Comparison of ENCODE assay signal across 1 cellular context in genomic region chr20:17685168-17685567, GRCh38.
TF ChIP-seq lines count a peak whose summit lies in the region.

No MANE protein-coding gene starts in this region.

TF ChIP-seq in HepG2, 621 proteins besides CTCF, POLR2A, EP300 and RAD21:
- TF ChIP-seq PCBP2 (optimal IDR thresholded peaks at IDR 0.05; ENCODE audit: low read depth, low read length, poor library complexity, severe bottlenecking) (peak; percentile 99), SETDB1 (CRISPR knock-in tag; IDR thresholded peaks at IDR 0.05; ENCODE audit: borderline replicate concordance) (no peak), CAMTA2 (CRISPR knock-in tag; IDR thresholded peaks at IDR 0.05; ENCODE audit: borderline replicate concordance) (0 out of 2 replicates have a peak, but pooled peaks have one; percentile 12), HNRNPK (IDR thresholded peaks at IDR 0.05; ENCODE audit: low read depth, low read length, poor library complexity, severe bottlenecking) (peak; percentile 87), PCBP1 (IDR thresholded peaks at IDR 0.05; ENCODE audit: borderline replicate concordance, low read depth, low read length) (0 out of 2 replicates have a peak, but pooled peaks have one; percentile 45), DMTF1 (CRISPR knock-in tag; IDR thresholded peaks at IDR 0.05) (0 out of 2 replicates have a peak, but pooled peaks have one; percentile 10), CBX1 (IDR thresholded peaks at IDR 0.05; ENCODE audit: low read depth) (no peak), ZNF512 (CRISPR knock-in tag; IDR thresholded peaks at IDR 0.05) (peak; percentile 74; the same call in 1 of the 2 replicates)
